13 cellular contexts compared by ENCODE assay signal in genomic region chr12:67940780-67941243, GRCh38. TPM values are rescaled to one million over a fixed set of nuclear protein-coding genes. Genes with fewer than 3 reads are reported as not detected.
DNase-seq lines count a peak whose midpoint lies in the region; ATAC-seq, FAIRE-seq and TF ChIP-seq lines count a peak whose summit lies in the region.
"Had no signal": no experiment of that assay in that cellular context is flagged by ENCODE, and none has a peak within 500 bp of the region (broad histone marks: within the 10 kb centered on the region; RNA-seq: fewer than 3 reads in every experiment).

No MANE protein-coding gene starts in this region.

- H3K4me3 Mint-ChIP-seq in effector memory CD8-positive, alpha-beta T cell = no peak overlapping the region
- H3K4me3 Mint-ChIP-seq: immature natural killer cell had no signal

- no peaks in the 10 kb centered on the region for H3K36me3 ChIP-seq in bronchial epithelial cell (ENCODE audit: control insufficient read depth, insufficient read depth, low read length)

- FAIRE-seq in bronchial epithelial cell (lab: Jason Lieb, UNC) = peak; percentile 72
- FAIRE-seq: urothelium cell line had no signal

- TF ChIP-seq CTCF in bronchial epithelial cell (IDR thresholded peaks at IDR 0.05; ENCODE audit: insufficient read depth, low read length, severe bottlenecking) = no peak

- H3K36me3 Mint-ChIP-seq in effector memory CD8-positive, alpha-beta T cell (ENCODE audit: insufficient read depth) = no peaks in the 10 kb centered on the region
- H3K36me3 Mint-ChIP-seq: immature natural killer cell had no signal

- peaks cover 2 to 3% of the 10 kb centered on the region in 2 donors for H3K4me1 Mint-ChIP-seq in effector memory CD8-positive, alpha-beta T cell (ENCODE audit: low read depth in 2 of 2)
- H3K4me1 Mint-ChIP-seq: immature natural killer cell had no signal

- H3K27ac ChIP-seq in substantia nigra (ENCODE audit: low read depth, low read length, poor library complexity, severe bottlenecking) = peak overlapping the region; percentile 50
- H3K27ac ChIP-seq: parathyroid adenoma had no signal

- peaks cover 0 to 6% of the 10 kb centered on the region in 2 donors for H3K27me3 Mint-ChIP-seq in effector memory CD8-positive, alpha-beta T cell

- H3K9me3 Mint-ChIP-seq in effector memory CD8-positive, alpha-beta T cell = no peaks in the 10 kb centered on the region
- H3K9me3 Mint-ChIP-seq: immature natural killer cell had no signal

- H3K27me3 ChIP-seq in bronchial epithelial cell (ENCODE audit: control insufficient read depth, insufficient read depth, low read length) = no peaks in the 10 kb centered on the region

- H3K4me3 ChIP-seq in bronchial epithelial cell (ENCODE audit: low read depth, low read length) = no peak overlapping the region

- no peak overlapping the region for H3K27ac Mint-ChIP-seq in effector memory CD8-positive, alpha-beta T cell
- H3K27ac Mint-ChIP-seq: immature natural killer cell had no signal

- DNase-seq in HT-29 (ENCODE audit: low spot score) (peak; percentile 65), bronchial epithelial cell (ENCODE audit: low read depth) (peak; percentile 77), kidney glomerular epithelial cell (lab: John Stamatoyannopoulos, UW) (peak; percentile 57), substantia nigra (lab: John Stamatoyannopoulos, UW) (no peak), D341Med (ENCODE audit: low spot score) (no peak), SIG-M5 treated with dmso at 0.1 percent for 504 hours (lab: John Stamatoyannopoulos, UW; ENCODE audit: unreplicated experiment) (no peak)
- DNase-seq in effector memory CD8-positive, alpha-beta T cell = no peak
- DNase-seq: activated effector memory CD4-positive, alpha-beta T cell treated with Interleukin-2 at 50 U/mL for 16 hours; effector CD4-positive, alpha-beta T cell; immature natural killer cell; NCI-H1105 treated with DMSO at 0.1 percent for 48 hours had no signal

- ATAC-seq in effector memory CD8-positive, alpha-beta T cell (replicated peaks) = no peak

RNA-seq across cellular contexts. Expression of gene IFNG-AS1, which starts 48.4 kb away (rescaled TPM):
- not detected in 2 replicates for total RNA-seq in HT-29 (2014; rRNA removed; shearing (Covaris generic))
- total RNA-seq in bronchial epithelial cell = not detected in 2 replicates

Comparison
In these comparisons a context has a peak if more than half of its experiments do, and no peak if none do; other contexts are left out.
1. DNase-seq: peak in HT-29 (single experiment), bronchial epithelial cell (single experiment) and kidney glomerular epithelial cell (single experiment); none in substantia nigra (0 of 49), D341Med (single experiment), effector memory CD8-positive, alpha-beta T cell (0 of 3) and SIG-M5 treated with dmso at 0.1 percent for 504 hours (single experiment).